ENCODE assay signal across 26 cellular contexts in the genomic region with DNA sequence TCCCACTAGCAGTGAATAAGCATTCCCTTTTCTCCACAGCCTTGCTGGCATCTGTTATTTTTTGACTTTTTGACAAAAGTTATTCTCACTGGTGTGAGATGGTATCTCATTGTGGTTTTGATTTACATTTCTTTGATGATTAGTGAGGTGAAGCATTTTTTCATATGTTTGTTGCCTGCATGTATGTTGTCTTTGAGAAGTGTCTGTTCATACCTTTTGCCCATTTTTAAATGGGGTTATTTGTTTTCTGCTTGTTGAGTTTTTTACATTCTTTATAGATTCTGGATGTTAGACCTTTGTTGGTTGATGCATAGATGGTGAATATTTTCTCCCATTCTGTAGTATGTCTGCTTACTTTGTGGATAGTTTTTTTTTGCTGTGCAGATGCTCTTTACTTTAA.
"Had no signal": no experiment of that assay in that cellular context is flagged by ENCODE, and none has a peak within 500 bp of the region (broad histone marks: within the 10 kb centered on the region; RNA-seq: fewer than 3 reads in every experiment).

No MANE protein-coding gene starts in this region.

- H3K4me3 ChIP-seq: stomach, suprapubic skin, testis, thoracic aorta, thyroid gland, tibial artery, tibial nerve, transverse colon, upper lobe of left lung, upper lobe of right lung, uterus, vagina had no signal

- ATAC-seq: stimulated activated effector memory CD8-positive, alpha-beta T cell treated with anti-CD3 and anti-CD28 coated beads, Interleukin-12 subunit alpha, Interleukin-12 subunit beta, amount 100 ng/mL, for 72 hours; stimulated activated memory B cell treated with anti-CD40 and anti-IgM and Interleukin-4, amounts not matched to agents 10 μg/mL and 1 μg/mL and 100 μg/mL, for 72 hours; stimulated activated naive B cell treated with anti-CD40 and anti-IgM and Interleukin-4, amounts not matched to agents 10 μg/mL and 1 μg/mL and 100 μg/mL, for 72 hours; stimulated activated naive CD8-positive, alpha-beta T cell treated with anti-CD3 and anti-CD28 coated beads, Interleukin-15, amount 100 ng/mL, for 72 hours; stimulated activated naive CD8-positive, alpha-beta T cell treated with anti-CD3 and anti-CD28 coated beads, Interleukin-15, Interleukin-2, amounts not matched to agents 100 U/mL and 50 U/mL, for 24 hours; upper lobe of right lung had no signal

- H3K36me3 ChIP-seq: stomach, suprapubic skin, thoracic aorta, thyroid gland, tibial artery, tibial nerve, transverse colon, upper lobe of left lung, upper lobe of right lung, uterus, vagina had no signal

- H3K27ac ChIP-seq: stomach, suprapubic skin, testis, thoracic aorta, thyroid gland, tibial artery, tibial nerve, transverse colon, upper lobe of left lung, upper lobe of right lung, uterus, vagina had no signal

- DNase-seq: stimulated activated CD4-positive, alpha-beta T cell treated with anti-CD3 and anti-CD28 coated beads, Interleukin-2, amount 100 ng/mL, for 48 hours; stimulated activated CD4-positive, alpha-beta T cell treated with anti-CD3 and anti-CD28 coated beads, Interleukin-4, amount 100 ng/mL, for 1 hour; stimulated activated CD4-positive, alpha-beta T cell treated with anti-CD3 and anti-CD28 coated beads, Interleukin-4, amount 100 ng/mL, for 24 hours; stimulated activated CD4-positive, alpha-beta T cell treated with anti-CD3 and anti-CD28 coated beads, Interleukin-4, amount 100 ng/mL, for 4 hours; stimulated activated CD8-positive, alpha-beta memory T cell treated with anti-CD3 and anti-CD28 coated beads, Interleukin-4, amount 100 ng/mL, for 48 hours; stimulated activated naive B cell treated with anti-CD40 and anti-IgM and Interleukin-4, amounts not matched to agents 10 μg/mL and 1 μg/mL and 100 μg/mL, for 72 hours; stimulated activated naive CD4-positive, alpha-beta T cell; stimulated activated naive CD4-positive, alpha-beta T cell treated with Interleukin-2 at 50 U/mL for 16 hours; stimulated activated naive CD8-positive, alpha-beta T cell treated with anti-CD3 and anti-CD28 coated beads, Interleukin-15, amount 100 ng/mL, for 72 hours; stimulated activated naive CD8-positive, alpha-beta T cell treated with anti-CD3 and anti-CD28 coated beads, Interleukin-15, Interleukin-2, amounts not matched to agents 100 U/mL and 50 U/mL, for 24 hours; stomach; substantia nigra; testis; thyroid gland; tibial artery; transverse colon; trophoblast cell; upper lobe of left lung; upper lobe of right lung; uterus had no signal

- H3K9me3 ChIP-seq: testis, thoracic aorta, thyroid gland, transverse colon, upper lobe of left lung, upper lobe of right lung, uterus, vagina had no signal

- H3K4me1 ChIP-seq: stomach, suprapubic skin, testis, thyroid gland, tibial artery, tibial nerve, transverse colon, upper lobe of left lung, upper lobe of right lung, uterus, vagina had no signal

- H3K27me3 ChIP-seq: suprapubic skin, testis, thyroid gland, tibial artery, tibial nerve, transverse colon, upper lobe of left lung, upper lobe of right lung, uterus, vagina had no signal
